In genomic region chr6:107714537-107714936, GRCh38 we compare ENCODE assay signal across 8 cellular contexts.
DNase-seq lines count a peak whose midpoint lies in the region; ATAC-seq and TF ChIP-seq lines count a peak whose summit lies in the region.
"Not testable (repeated sequence)": the region's sequence is repeated elsewhere in the genome, so short reads cannot be mapped to it uniquely, and the experiment has no call there.

No MANE protein-coding gene starts in this region.

- H3K27me3 ChIP-seq in CD4-positive, alpha-beta T cell (ENCODE audit: control insufficient read depth, insufficient read depth, low read length); naive thymus-derived CD4-positive, alpha-beta T cell (ENCODE audit: control insufficient read depth in 2 of 2, insufficient read depth in 2 of 2, low read length in 2 of 2): not testable (repeated sequence)

- peaks cover 44 to 52% of the 10 kb centered on the region in 2 donors for H3K4me1 ChIP-seq in naive thymus-derived CD4-positive, alpha-beta T cell (ENCODE audit: control insufficient read depth in 2 of 2, insufficient read depth in 2 of 2, low read length in 2 of 2)

- DNase-seq in CD4-positive, alpha-beta T cell; activated CD4-positive, alpha-beta T cell treated with anti-CD3 and anti-CD28 coated beads, Interleukin-2, amount 10 ng/mL, durations not matched to agents 7 days and 5 days; activated T-cell treated with anti-CD3 and anti-CD28 coated beads, Interleukin-2, amount 50 U/mL, for 72 hours; activated naive CD8-positive, alpha-beta T cell treated with anti-CD3 and anti-CD28 coated beads, Interleukin-2, amount 10 ng/mL, durations not matched to agents 7 days and 5 days; naive thymus-derived CD4-positive, alpha-beta T cell: not testable (repeated sequence)
- peak; percentile 86 for DNase-seq in NCI-H82 (lab: John Stamatoyannopoulos, UW)
- DNase-seq in epithelial cell of esophagus (ENCODE audit: low read depth) = peak; percentile 18

- peaks cover 0 to 19% (median 11%) of the 10 kb centered on the region in 3 experiments for H3K36me3 ChIP-seq in naive thymus-derived CD4-positive, alpha-beta T cell (ENCODE audit: control insufficient read depth in 2 of 3, insufficient read depth in 3 of 3, low read length in 3 of 3)

- intact Hi-C loops in CD4-positive, alpha-beta T cell (cut with DNase I, micrococcal nuclease) = loop anchor here in 1 of 2 experiments (10.0 kb wide), 2 partner anchors 360 to 1770 kb away; partner anchors contain the start of genes OSTM1 and ZBTB24
- intact Hi-C loops in naive thymus-derived CD4-positive, alpha-beta T cell (cut with micrococcal nuclease) = not testable (repeated sequence)

- CTCF ChIA-PET in CD4-positive, alpha-beta T cell (lab: Charles Lee); naive thymus-derived CD4-positive, alpha-beta T cell (lab: Charles Lee): not testable (repeated sequence)
- CTCF ChIA-PET in activated CD4-positive, alpha-beta T cell treated with anti-CD3 and anti-CD28 coated beads, Interleukin-2, amount 10 ng/mL, durations not matched to agents 7 days and 5 days (lab: Charles Lee) = interaction anchor here (0.8 to 3.3 kb wide), 2 partner anchors 11 to 133 kb away, joined by 3 to 16 read pairs; no protein-coding TSS in a partner anchor

- not testable (repeated sequence) for H3K27me3 Mint-ChIP-seq in CD4-positive, alpha-beta T cell; activated CD4-positive, alpha-beta T cell treated with anti-CD3 and anti-CD28 coated beads, Interleukin-2, amount 10 ng/mL, durations not matched to agents 7 days and 5 days; activated T-cell treated with anti-CD3 and anti-CD28 coated beads, Interleukin-2, amount 50 U/mL, for 72 hours (ENCODE audit: low read depth); activated naive CD8-positive, alpha-beta T cell treated with anti-CD3 and anti-CD28 coated beads, Interleukin-2, amount 10 ng/mL, durations not matched to agents 7 days and 5 days; naive thymus-derived CD4-positive, alpha-beta T cell; stimulated activated naive CD8-positive, alpha-beta T cell treated with anti-CD3 and anti-CD28 coated beads, Interleukin-15, Interleukin-2, amounts not matched to agents 100 ng/mL and 50 ng/mL, for 24 hours

- ATAC-seq in CD4-positive, alpha-beta T cell (ENCODE audit: poor library complexity); activated T-cell treated with anti-CD3 and anti-CD28 coated beads, Interleukin-2, amount 50 U/mL, for 72 hours (replicated peaks in 1 of 2); activated naive CD8-positive, alpha-beta T cell treated with anti-CD3 and anti-CD28 coated beads, Interleukin-2, amount 10 ng/mL, durations not matched to agents 7 days and 5 days (ENCODE audit: low read depth); naive thymus-derived CD4-positive, alpha-beta T cell: not testable (repeated sequence)

- H3K9me3 Mint-ChIP-seq in CD4-positive, alpha-beta T cell; activated CD4-positive, alpha-beta T cell treated with anti-CD3 and anti-CD28 coated beads, Interleukin-2, amount 10 ng/mL, durations not matched to agents 7 days and 5 days; activated T-cell treated with anti-CD3 and anti-CD28 coated beads, Interleukin-2, amount 50 U/mL, for 72 hours; activated naive CD8-positive, alpha-beta T cell treated with anti-CD3 and anti-CD28 coated beads, Interleukin-2, amount 10 ng/mL, durations not matched to agents 7 days and 5 days; naive thymus-derived CD4-positive, alpha-beta T cell; stimulated activated naive CD8-positive, alpha-beta T cell treated with anti-CD3 and anti-CD28 coated beads, Interleukin-15, Interleukin-2, amounts not matched to agents 100 ng/mL and 50 ng/mL, for 24 hours: not testable (repeated sequence)

- not testable (repeated sequence) for H3K27ac ChIP-seq in CD4-positive, alpha-beta T cell (ENCODE audit: low read depth, low read length); naive thymus-derived CD4-positive, alpha-beta T cell (ENCODE audit: low read depth, low read length)

- not testable (repeated sequence) for H3K4me3 ChIP-seq in epithelial cell of esophagus (ENCODE audit: low read length); naive thymus-derived CD4-positive, alpha-beta T cell (ENCODE audit: low read length)

- POLR2A ChIA-PET in CD4-positive, alpha-beta T cell (lab: Charles Lee) = interaction anchor here (2.5 kb wide), 1 partner anchor 11 kb away, joined by 8 read pairs; no protein-coding TSS in a partner anchor
- POLR2A ChIA-PET in activated CD4-positive, alpha-beta T cell treated with anti-CD3 and anti-CD28 coated beads, Interleukin-2, amount 10 ng/mL, durations not matched to agents 7 days and 5 days (lab: Charles Lee); naive thymus-derived CD4-positive, alpha-beta T cell (lab: Charles Lee): not testable (repeated sequence)
- POLR2A ChIA-PET in activated naive CD8-positive, alpha-beta T cell treated with anti-CD3 and anti-CD28 coated beads, Interleukin-2, amount 10 ng/mL, durations not matched to agents 7 days and 5 days (lab: Charles Lee) = interaction anchor here (1.9 to 2.9 kb wide), 2 partner anchors 13 to 72 kb away, joined by 9 to 15 read pairs; no protein-coding TSS in a partner anchor

- peak overlapping the region; percentile 66 for H3K4me3 Mint-ChIP-seq in CD4-positive, alpha-beta T cell
- not testable (repeated sequence) for H3K4me3 Mint-ChIP-seq in activated CD4-positive, alpha-beta T cell treated with anti-CD3 and anti-CD28 coated beads, Interleukin-2, amount 10 ng/mL, durations not matched to agents 7 days and 5 days
- peak overlapping the region; percentile 71 to 76 for H3K4me3 Mint-ChIP-seq in activated T-cell treated with anti-CD3 and anti-CD28 coated beads, Interleukin-2, amount 50 U/mL, for 72 hours
- peak overlapping the region; percentile 7 for H3K4me3 Mint-ChIP-seq in activated naive CD8-positive, alpha-beta T cell treated with anti-CD3 and anti-CD28 coated beads, Interleukin-2, amount 10 ng/mL, durations not matched to agents 7 days and 5 days
- H3K4me3 Mint-ChIP-seq in naive thymus-derived CD4-positive, alpha-beta T cell = peak overlapping the region in 8 of 10 donors; percentile 7 to 77 (median 58)
- H3K4me3 Mint-ChIP-seq in stimulated activated naive CD8-positive, alpha-beta T cell treated with anti-CD3 and anti-CD28 coated beads, Interleukin-15, Interleukin-2, amounts not matched to agents 100 ng/mL and 50 ng/mL, for 24 hours = peak overlapping the region; percentile 71

- H3K4me1 Mint-ChIP-seq in CD4-positive, alpha-beta T cell (ENCODE audit: low read depth) = peaks cover 74% of the 10 kb centered on the region
- peaks cover 68% of the 10 kb centered on the region for H3K4me1 Mint-ChIP-seq in activated CD4-positive, alpha-beta T cell treated with anti-CD3 and anti-CD28 coated beads, Interleukin-2, amount 10 ng/mL, durations not matched to agents 7 days and 5 days
- peaks cover 71% of the 10 kb centered on the region for H3K4me1 Mint-ChIP-seq in activated T-cell treated with anti-CD3 and anti-CD28 coated beads, Interleukin-2, amount 50 U/mL, for 72 hours (ENCODE audit: low read depth)
- H3K4me1 Mint-ChIP-seq in activated naive CD8-positive, alpha-beta T cell treated with anti-CD3 and anti-CD28 coated beads, Interleukin-2, amount 10 ng/mL, durations not matched to agents 7 days and 5 days = peaks cover 53% of the 10 kb centered on the region
- H3K4me1 Mint-ChIP-seq in naive thymus-derived CD4-positive, alpha-beta T cell = peaks cover 48 to 79% (median 70%) of the 10 kb centered on the region in 7 donors
- peaks cover 60% of the 10 kb centered on the region for H3K4me1 Mint-ChIP-seq in stimulated activated naive CD8-positive, alpha-beta T cell treated with anti-CD3 and anti-CD28 coated beads, Interleukin-15, Interleukin-2, amounts not matched to agents 100 ng/mL and 50 ng/mL, for 24 hours (ENCODE audit: low read depth)

- H3K27ac Mint-ChIP-seq in CD4-positive, alpha-beta T cell = peak overlapping the region; percentile 91
- peak overlapping the region; percentile 85 for H3K27ac Mint-ChIP-seq in activated CD4-positive, alpha-beta T cell treated with anti-CD3 and anti-CD28 coated beads, Interleukin-2, amount 10 ng/mL, durations not matched to agents 7 days and 5 days
- peak overlapping the region; percentile 45 for H3K27ac Mint-ChIP-seq in activated T-cell treated with anti-CD3 and anti-CD28 coated beads, Interleukin-2, amount 50 U/mL, for 72 hours
- H3K27ac Mint-ChIP-seq in activated naive CD8-positive, alpha-beta T cell treated with anti-CD3 and anti-CD28 coated beads, Interleukin-2, amount 10 ng/mL, durations not matched to agents 7 days and 5 days = peak overlapping the region; percentile 70
- peak overlapping the region; percentile 54 to 90 (median 82) for H3K27ac Mint-ChIP-seq in naive thymus-derived CD4-positive, alpha-beta T cell
- peak overlapping the region; percentile 86 for H3K27ac Mint-ChIP-seq in stimulated activated naive CD8-positive, alpha-beta T cell treated with anti-CD3 and anti-CD28 coated beads, Interleukin-15, Interleukin-2, amounts not matched to agents 100 ng/mL and 50 ng/mL, for 24 hours

- peaks cover 55% of the 10 kb centered on the region for H3K36me3 Mint-ChIP-seq in CD4-positive, alpha-beta T cell (ENCODE audit: low read depth)
- peaks cover 56% of the 10 kb centered on the region for H3K36me3 Mint-ChIP-seq in activated CD4-positive, alpha-beta T cell treated with anti-CD3 and anti-CD28 coated beads, Interleukin-2, amount 10 ng/mL, durations not matched to agents 7 days and 5 days (ENCODE audit: low read depth)
- H3K36me3 Mint-ChIP-seq in activated T-cell treated with anti-CD3 and anti-CD28 coated beads, Interleukin-2, amount 50 U/mL, for 72 hours (ENCODE audit: insufficient read depth in 2 of 2) = not testable (repeated sequence)
- peaks cover 23% of the 10 kb centered on the region for H3K36me3 Mint-ChIP-seq in activated naive CD8-positive, alpha-beta T cell treated with anti-CD3 and anti-CD28 coated beads, Interleukin-2, amount 10 ng/mL, durations not matched to agents 7 days and 5 days
- H3K36me3 Mint-ChIP-seq in naive thymus-derived CD4-positive, alpha-beta T cell = peaks cover 5 to 24% (median 24%) of the 10 kb centered on the region in 5 donors
- H3K36me3 Mint-ChIP-seq in stimulated activated naive CD8-positive, alpha-beta T cell treated with anti-CD3 and anti-CD28 coated beads, Interleukin-15, Interleukin-2, amounts not matched to agents 100 ng/mL and 50 ng/mL, for 24 hours (ENCODE audit: low read depth) = peaks cover 12% of the 10 kb centered on the region

- not testable (repeated sequence) for TF ChIP-seq CTCF in CD4-positive, alpha-beta T cell (IDR thresholded peaks at IDR 0.05); epithelial cell of esophagus (IDR thresholded peaks at IDR 0.05; ENCODE audit: insufficient read depth, low read depth, low read length, missing control alignments)

- not testable (repeated sequence) for H3K9me3 ChIP-seq in CD4-positive, alpha-beta T cell (ENCODE audit: control insufficient read depth, low read length); naive thymus-derived CD4-positive, alpha-beta T cell (ENCODE audit: control insufficient read depth in 2 of 3, low read length in 3 of 3)
